Comparison of ENCODE assay signal across 19 cellular contexts in the genomic region with DNA sequence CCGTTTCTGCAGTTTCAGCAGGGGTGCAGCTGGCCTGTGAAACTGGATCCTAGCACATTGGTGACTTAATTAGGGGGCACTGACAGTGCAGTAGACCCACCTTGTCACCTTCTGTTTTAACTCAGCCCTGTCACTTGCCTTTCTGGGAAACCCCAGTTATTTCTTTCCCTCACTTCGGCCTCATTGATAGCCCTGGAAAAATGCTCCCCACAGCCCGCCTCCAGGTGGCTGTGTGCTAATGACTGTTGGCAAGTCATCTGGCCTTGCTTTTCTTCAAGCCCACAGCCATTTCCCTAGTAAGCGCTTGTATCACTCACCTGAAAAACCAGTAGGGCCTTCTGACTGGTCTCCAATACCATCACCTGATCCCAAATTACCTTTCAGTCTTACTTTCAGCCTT. TPM values are rescaled to one million over a fixed set of nuclear protein-coding genes. Genes with fewer than 3 reads are reported as not detected.
DNase-seq lines count a peak whose midpoint lies in the region; ATAC-seq lines count a peak whose summit lies in the region.
"Had no signal": no experiment of that assay in that cellular context is flagged by ENCODE, and none has a peak within 500 bp of the region (broad histone marks: within the 10 kb centered on the region; RNA-seq: fewer than 3 reads in every experiment).

No MANE protein-coding gene starts in this region.

- DNase-seq in activated naive CD4-positive, alpha-beta T cell treated with Interleukin-2 at 50 U/mL for 16 hours = no peak
- DNase-seq in activated CD4-positive, alpha-beta memory T cell treated with anti-CD3 and anti-CD28 coated beads for 36 hours = peak; percentile 53
- no peak for DNase-seq in central memory CD8-positive, alpha-beta T cell (ENCODE audit: low spot score in 2 of 2)
- peak in 1 of 2 donors; percentile 14 for DNase-seq in stimulated activated naive CD8-positive, alpha-beta T cell treated with anti-CD3 and anti-CD28 coated beads, Interleukin-15, amount 100 ng/mL, for 72 hours
- DNase-seq in SIG-M5 (lab: John Stamatoyannopoulos, UW) = no peak
- DNase-seq: activated CD4-positive, alpha-beta T cell treated with anti-CD3 and anti-CD28 coated beads for 1 hour; C1 segment of cervical spinal cord; cerebellar nuclear complex; EL; NCI-H1436 treated with DMSO at 0.1 percent for 48 hours; NCI-H524; NK-92 treated with Interleukin-12 subunit alpha and Interleukin-12 subunit beta, amount 100 ng/mL, for 24 hours; SHP77; testis had no signal

- CTCF ChIA-PET in activated CD4-positive, alpha-beta memory T cell treated with anti-CD3 and anti-CD28 coated beads for 36 hours (lab: Charles Lee) = interaction anchor here (1.0 to 1.4 kb wide), 4 partner anchors 22 to 37 kb away, joined by 4 to 6 read pairs (median 5); no protein-coding TSS in a partner anchor

- peak overlapping the region; percentile 51 for H3K4me3 Mint-ChIP-seq in activated naive CD4-positive, alpha-beta T cell treated with anti-CD3 and anti-CD28 coated beads, Interleukin-2, amount 50 U/mL, for 24 hours
- H3K4me3 Mint-ChIP-seq in activated CD4-positive, alpha-beta memory T cell treated with anti-CD3 and anti-CD28 coated beads for 36 hours = peak overlapping the region; percentile 81
- peak overlapping the region; percentile 87 for H3K4me3 Mint-ChIP-seq in central memory CD8-positive, alpha-beta T cell
- peak overlapping the region; percentile 94 to 98 for H3K4me3 Mint-ChIP-seq in stimulated activated naive CD8-positive, alpha-beta T cell treated with anti-CD3 and anti-CD28 coated beads, Interleukin-15, amount 100 ng/mL, for 72 hours

- intact Hi-C loops in activated CD4-positive, alpha-beta memory T cell treated with anti-CD3 and anti-CD28 coated beads for 36 hours (cut with micrococcal nuclease) = no loop called here

- H3K27ac Mint-ChIP-seq in activated naive CD4-positive, alpha-beta T cell treated with anti-CD3 and anti-CD28 coated beads, Interleukin-2, amount 50 U/mL, for 24 hours = no peak overlapping the region
- H3K27ac Mint-ChIP-seq in activated CD4-positive, alpha-beta memory T cell treated with anti-CD3 and anti-CD28 coated beads for 36 hours = peak overlapping the region; percentile 98
- peak overlapping the region; percentile 97 for H3K27ac Mint-ChIP-seq in central memory CD8-positive, alpha-beta T cell (ENCODE audit: low read depth)
- H3K27ac Mint-ChIP-seq in stimulated activated naive CD8-positive, alpha-beta T cell treated with anti-CD3 and anti-CD28 coated beads, Interleukin-15, amount 100 ng/mL, for 72 hours = peak overlapping the region; percentile 74 to 97

- H3K27me3 Mint-ChIP-seq in activated naive CD4-positive, alpha-beta T cell treated with anti-CD3 and anti-CD28 coated beads, Interleukin-2, amount 50 U/mL, for 24 hours = no peaks in the 10 kb centered on the region
- H3K27me3 Mint-ChIP-seq in activated CD4-positive, alpha-beta memory T cell treated with anti-CD3 and anti-CD28 coated beads for 36 hours = no peaks in the 10 kb centered on the region
- H3K27me3 Mint-ChIP-seq in central memory CD8-positive, alpha-beta T cell = no peaks in the 10 kb centered on the region
- no peaks in the 10 kb centered on the region for H3K27me3 Mint-ChIP-seq in stimulated activated naive CD8-positive, alpha-beta T cell treated with anti-CD3 and anti-CD28 coated beads, Interleukin-15, amount 100 ng/mL, for 72 hours

- H3K4me1 Mint-ChIP-seq in activated naive CD4-positive, alpha-beta T cell treated with anti-CD3 and anti-CD28 coated beads, Interleukin-2, amount 50 U/mL, for 24 hours = peaks cover 41% of the 10 kb centered on the region
- H3K4me1 Mint-ChIP-seq in activated CD4-positive, alpha-beta memory T cell treated with anti-CD3 and anti-CD28 coated beads for 36 hours (ENCODE audit: low read depth) = peaks cover 49% of the 10 kb centered on the region
- H3K4me1 Mint-ChIP-seq in central memory CD8-positive, alpha-beta T cell = peaks cover 57% of the 10 kb centered on the region
- H3K4me1 Mint-ChIP-seq in stimulated activated naive CD8-positive, alpha-beta T cell treated with anti-CD3 and anti-CD28 coated beads, Interleukin-15, amount 100 ng/mL, for 72 hours = peaks cover 60% of the 10 kb centered on the region

- peaks cover 18% of the 10 kb centered on the region for H3K36me3 Mint-ChIP-seq in activated naive CD4-positive, alpha-beta T cell treated with anti-CD3 and anti-CD28 coated beads, Interleukin-2, amount 50 U/mL, for 24 hours
- peaks cover 47% of the 10 kb centered on the region for H3K36me3 Mint-ChIP-seq in activated CD4-positive, alpha-beta memory T cell treated with anti-CD3 and anti-CD28 coated beads for 36 hours
- H3K36me3 Mint-ChIP-seq in central memory CD8-positive, alpha-beta T cell (ENCODE audit: insufficient read depth) = peaks cover 52% of the 10 kb centered on the region

- POLR2A ChIA-PET in activated CD4-positive, alpha-beta memory T cell treated with anti-CD3 and anti-CD28 coated beads for 36 hours (lab: Charles Lee) = no interaction called here

- ATAC-seq in central memory CD8-positive, alpha-beta T cell (replicated peaks; ENCODE audit: extremely low read depth, poor library complexity, severe bottlenecking) = no peak
- ATAC-seq in stimulated activated naive CD8-positive, alpha-beta T cell treated with anti-CD3 and anti-CD28 coated beads, Interleukin-15, amount 100 ng/mL, for 72 hours = no peak
- ATAC-seq in HG03378 (IDR thresholded peaks at IDR 0.05; ENCODE audit: unreplicated experiment) = no peak

- no peaks in the 10 kb centered on the region for H3K9me3 Mint-ChIP-seq in activated naive CD4-positive, alpha-beta T cell treated with anti-CD3 and anti-CD28 coated beads, Interleukin-2, amount 50 U/mL, for 24 hours
- H3K9me3 Mint-ChIP-seq in activated CD4-positive, alpha-beta memory T cell treated with anti-CD3 and anti-CD28 coated beads for 36 hours = no peaks in the 10 kb centered on the region
- H3K9me3 Mint-ChIP-seq in central memory CD8-positive, alpha-beta T cell = no peaks in the 10 kb centered on the region
- no peaks in the 10 kb centered on the region for H3K9me3 Mint-ChIP-seq in stimulated activated naive CD8-positive, alpha-beta T cell treated with anti-CD3 and anti-CD28 coated beads, Interleukin-15, amount 100 ng/mL, for 72 hours

RNA-seq across cellular contexts. Expression of gene CXCR3, which starts 3.3 kb away (rescaled TPM):
- 10 to 100 TPM; 28.5 to 31.1 TPM for total RNA-seq in activated CD4-positive, alpha-beta memory T cell treated with anti-CD3 and anti-CD28 coated beads for 36 hours
- total RNA-seq: lung microvascular endothelial cell, pulmonary artery endothelial cell, skeletal muscle tissue had no signal

RNA-seq across cellular contexts. Expression of gene GCNA, which starts 36.8 kb away (rescaled TPM):
- 1 to 10 TPM; 3.2 to 3.4 TPM for total RNA-seq in activated CD4-positive, alpha-beta memory T cell treated with anti-CD3 and anti-CD28 coated beads for 36 hours
